In the genomic region with DNA sequence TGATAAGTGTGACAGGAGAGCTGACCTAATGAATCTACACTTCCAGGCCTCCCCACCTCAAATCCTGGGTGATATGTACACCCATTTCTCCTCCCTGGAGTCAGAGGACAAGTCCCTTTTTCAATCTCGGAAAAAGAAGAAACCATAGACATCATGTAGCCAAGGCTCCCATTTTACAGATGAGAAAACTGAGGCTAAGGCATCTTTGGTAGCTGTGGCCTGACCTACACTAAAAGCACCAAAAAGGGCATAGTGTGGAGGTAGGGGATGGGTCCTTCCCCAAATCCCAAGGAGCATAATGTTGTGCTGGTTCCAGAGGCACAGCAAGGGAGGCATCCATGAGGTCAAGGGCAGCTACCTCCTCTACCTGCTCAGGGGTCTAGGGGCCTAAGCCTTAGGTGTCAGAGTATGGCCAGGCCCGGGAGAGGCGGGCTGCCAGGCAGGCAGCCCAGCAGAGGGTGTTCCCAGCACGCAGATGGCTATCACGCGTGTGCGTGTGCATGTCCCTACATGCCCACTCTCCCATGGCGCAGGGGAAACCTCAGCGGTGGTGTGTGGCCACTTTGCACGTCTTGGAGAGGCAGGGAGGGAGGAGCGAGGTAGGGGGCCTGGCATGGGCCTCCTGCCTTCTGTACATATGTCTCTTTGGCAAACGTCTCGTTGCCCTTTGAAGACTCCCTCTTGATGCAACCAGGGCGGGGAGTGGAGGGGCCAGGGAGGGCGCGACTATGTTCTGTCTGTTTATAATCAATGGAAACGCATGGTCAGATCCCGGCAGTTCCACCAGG, we compare ENCODE assay signal across 1 cellular context.
TF ChIP-seq lines count a peak whose summit lies in the region.

No MANE protein-coding gene starts in this region.

TF ChIP-seq in HepG2, 621 proteins besides CTCF, POLR2A, EP300 and RAD21 (continues in another document):
- TF ChIP-seq, protein P1, sequence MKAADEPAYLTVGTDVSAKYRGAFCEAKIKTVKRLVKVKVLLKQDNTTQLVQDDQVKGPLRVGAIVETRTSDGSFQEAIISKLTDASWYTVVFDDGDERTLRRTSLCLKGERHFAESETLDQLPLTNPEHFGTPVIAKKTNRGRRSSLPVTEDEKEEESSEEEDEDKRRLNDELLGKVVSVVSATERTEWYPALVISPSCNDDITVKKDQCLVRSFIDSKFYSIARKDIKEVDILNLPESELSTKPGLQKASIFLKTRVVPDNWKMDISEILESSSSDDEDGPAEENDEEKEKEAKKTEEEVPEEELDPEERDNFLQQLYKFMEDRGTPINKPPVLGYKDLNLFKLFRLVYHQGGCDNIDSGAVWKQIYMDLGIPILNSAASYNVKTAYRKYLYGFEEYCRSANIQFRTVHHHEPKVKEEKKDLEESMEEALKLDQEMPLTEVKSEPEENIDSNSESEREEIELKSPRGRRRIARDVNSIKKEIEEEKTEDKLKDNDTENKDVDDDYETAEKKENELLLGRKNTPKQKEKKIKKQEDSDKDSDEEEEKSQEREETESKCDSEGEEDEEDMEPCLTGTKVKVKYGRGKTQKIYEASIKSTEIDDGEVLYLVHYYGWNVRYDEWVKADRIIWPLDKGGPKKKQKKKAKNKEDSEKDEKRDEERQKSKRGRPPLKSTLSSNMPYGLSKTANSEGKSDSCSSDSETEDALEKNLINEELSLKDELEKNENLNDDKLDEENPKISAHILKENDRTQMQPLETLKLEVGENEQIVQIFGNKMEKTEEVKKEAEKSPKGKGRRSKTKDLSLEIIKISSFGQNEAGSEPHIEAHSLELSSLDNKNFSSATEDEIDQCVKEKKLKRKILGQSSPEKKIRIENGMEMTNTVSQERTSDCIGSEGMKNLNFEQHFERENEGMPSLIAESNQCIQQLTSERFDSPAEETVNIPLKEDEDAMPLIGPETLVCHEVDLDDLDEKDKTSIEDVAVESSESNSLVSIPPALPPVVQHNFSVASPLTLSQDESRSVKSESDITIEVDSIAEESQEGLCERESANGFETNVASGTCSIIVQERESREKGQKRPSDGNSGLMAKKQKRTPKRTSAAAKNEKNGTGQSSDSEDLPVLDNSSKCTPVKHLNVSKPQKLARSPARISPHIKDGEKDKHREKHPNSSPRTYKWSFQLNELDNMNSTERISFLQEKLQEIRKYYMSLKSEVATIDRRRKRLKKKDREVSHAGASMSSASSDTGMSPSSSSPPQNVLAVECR (CRISPR knock-in tag; IDR thresholded peaks at IDR 0.05; ENCODE audit: borderline replicate concordance) = no peak
- TF ChIP-seq, protein P2, sequence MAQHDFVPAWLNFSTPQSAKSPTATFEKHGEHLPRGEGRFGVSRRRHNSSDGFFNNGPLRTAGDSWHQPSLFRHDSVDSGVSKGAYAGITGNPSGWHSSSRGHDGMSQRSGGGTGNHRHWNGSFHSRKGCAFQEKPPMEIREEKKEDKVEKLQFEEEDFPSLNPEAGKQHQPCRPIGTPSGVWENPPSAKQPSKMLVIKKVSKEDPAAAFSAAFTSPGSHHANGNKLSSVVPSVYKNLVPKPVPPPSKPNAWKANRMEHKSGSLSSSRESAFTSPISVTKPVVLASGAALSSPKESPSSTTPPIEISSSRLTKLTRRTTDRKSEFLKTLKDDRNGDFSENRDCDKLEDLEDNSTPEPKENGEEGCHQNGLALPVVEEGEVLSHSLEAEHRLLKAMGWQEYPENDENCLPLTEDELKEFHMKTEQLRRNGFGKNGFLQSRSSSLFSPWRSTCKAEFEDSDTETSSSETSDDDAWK (CRISPR knock-in tag; IDR thresholded peaks at IDR 0.05) = no peak
- TF ChIP-seq HMGA1 (CRISPR knock-in tag; conservative IDR thresholded peaks at IDR 0.05) (no peak), TP53 (CRISPR knock-in tag; conservative IDR thresholded peaks at IDR 0.05) (0 out of 2 replicates have a peak, but pooled peaks have one; percentile 38), ZNF883 (CRISPR knock-in tag; IDR thresholded peaks at IDR 0.05; ENCODE audit: not compliant biosample characterization) (no peak), ARNT2 (CRISPR knock-in tag; IDR thresholded peaks at IDR 0.05; ENCODE audit: low read depth) (no peak), SALL2 (CRISPR knock-in tag; IDR thresholded peaks at IDR 0.05) (no peak), ZNF30 (CRISPR knock-in tag; IDR thresholded peaks at IDR 0.05) (no peak), ZKSCAN5 (CRISPR knock-in tag; IDR thresholded peaks at IDR 0.05) (no peak), ZNF772 (CRISPR knock-in tag; IDR thresholded peaks at IDR 0.05) (peak; percentile 38; the same call in 1 of the 2 replicates), SP2 (CRISPR knock-in tag; IDR thresholded peaks at IDR 0.05) (no peak), STAG1 (CRISPR knock-in tag; IDR thresholded peaks at IDR 0.05) (no peak), ZNF446 (CRISPR knock-in tag; IDR thresholded peaks at IDR 0.05) (no peak), CHD4 (IDR thresholded peaks at IDR 0.05; ENCODE audit: borderline replicate concordance, low read length) (peak; percentile 97), SP5 (CRISPR knock-in tag; IDR thresholded peaks at IDR 0.05; ENCODE audit: borderline replicate concordance, low read depth) (0 out of 2 replicates have a peak, but pooled peaks have one; percentile 15), ZNF570 (CRISPR knock-in tag; IDR thresholded peaks at IDR 0.05; ENCODE audit: borderline replicate concordance) (no peak), AGO2 (optimal IDR thresholded peaks at IDR 0.05; ENCODE audit: low read depth, low read length) (peak; percentile 44), HOXD1 (CRISPR knock-in tag; IDR thresholded peaks at IDR 0.05) (no peak), HDAC6 (IDR thresholded peaks at IDR 0.05; ENCODE audit: low read depth, low read length) (no peak), ZMYM3 (CRISPR knock-in tag; IDR thresholded peaks at IDR 0.05) (peak; percentile 96), MTA1 (CRISPR knock-in tag; IDR thresholded peaks at IDR 0.05; ENCODE audit: borderline replicate concordance) (peak; percentile 40; the same call in 1 of the 2 replicates), SAP130 (CRISPR knock-in tag; IDR thresholded peaks at IDR 0.05; ENCODE audit: low read depth) (peak; percentile 19; the same call in 1 of the 2 replicates), KLF16 (CRISPR knock-in tag; IDR thresholded peaks at IDR 0.05) (no peak), ZNF709 (CRISPR knock-in tag; IDR thresholded peaks at IDR 0.05) (no peak), ADNP (CRISPR knock-in tag; IDR thresholded peaks at IDR 0.05) (peak; percentile 52; the same call in 1 of the 2 replicates), ZNF451 (CRISPR knock-in tag; IDR thresholded peaks at IDR 0.05) (no peak)
- TF ChIP-seq, protein P3, sequence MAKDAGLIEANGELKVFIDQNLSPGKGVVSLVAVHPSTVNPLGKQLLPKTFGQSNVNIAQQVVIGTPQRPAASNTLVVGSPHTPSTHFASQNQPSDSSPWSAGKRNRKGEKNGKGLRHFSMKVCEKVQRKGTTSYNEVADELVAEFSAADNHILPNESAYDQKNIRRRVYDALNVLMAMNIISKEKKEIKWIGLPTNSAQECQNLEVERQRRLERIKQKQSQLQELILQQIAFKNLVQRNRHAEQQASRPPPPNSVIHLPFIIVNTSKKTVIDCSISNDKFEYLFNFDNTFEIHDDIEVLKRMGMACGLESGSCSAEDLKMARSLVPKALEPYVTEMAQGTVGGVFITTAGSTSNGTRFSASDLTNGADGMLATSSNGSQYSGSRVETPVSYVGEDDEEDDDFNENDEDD (CRISPR knock-in tag; IDR thresholded peaks at IDR 0.05; ENCODE audit: borderline replicate concordance) = no peak
- TF ChIP-seq, protein P4, sequence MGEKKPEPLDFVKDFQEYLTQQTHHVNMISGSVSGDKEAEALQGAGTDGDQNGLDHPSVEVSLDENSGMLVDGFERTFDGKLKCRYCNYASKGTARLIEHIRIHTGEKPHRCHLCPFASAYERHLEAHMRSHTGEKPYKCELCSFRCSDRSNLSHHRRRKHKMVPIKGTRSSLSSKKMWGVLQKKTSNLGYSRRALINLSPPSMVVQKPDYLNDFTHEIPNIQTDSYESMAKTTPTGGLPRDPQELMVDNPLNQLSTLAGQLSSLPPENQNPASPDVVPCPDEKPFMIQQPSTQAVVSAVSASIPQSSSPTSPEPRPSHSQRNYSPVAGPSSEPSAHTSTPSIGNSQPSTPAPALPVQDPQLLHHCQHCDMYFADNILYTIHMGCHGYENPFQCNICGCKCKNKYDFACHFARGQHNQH (CRISPR knock-in tag; IDR thresholded peaks at IDR 0.05) = no peak
- TF ChIP-seq, protein P5, sequence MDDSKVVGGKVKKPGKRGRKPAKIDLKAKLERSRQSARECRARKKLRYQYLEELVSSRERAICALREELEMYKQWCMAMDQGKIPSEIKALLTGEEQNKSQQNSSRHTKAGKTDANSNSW (CRISPR knock-in tag; IDR thresholded peaks at IDR 0.05; ENCODE audit: borderline replicate concordance) = no peak
- TF ChIP-seq, protein P6, sequence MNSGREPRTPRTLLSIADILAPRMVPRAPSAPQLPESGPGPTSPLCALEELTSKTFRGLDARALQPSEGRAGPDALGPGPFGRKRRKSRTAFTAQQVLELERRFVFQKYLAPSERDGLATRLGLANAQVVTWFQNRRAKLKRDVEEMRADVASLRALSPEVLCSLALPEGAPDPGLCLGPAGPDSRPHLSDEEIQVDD (CRISPR knock-in tag; IDR thresholded peaks at IDR 0.05; ENCODE audit: borderline replicate concordance) = no peak
- TF ChIP-seq, protein P7, sequence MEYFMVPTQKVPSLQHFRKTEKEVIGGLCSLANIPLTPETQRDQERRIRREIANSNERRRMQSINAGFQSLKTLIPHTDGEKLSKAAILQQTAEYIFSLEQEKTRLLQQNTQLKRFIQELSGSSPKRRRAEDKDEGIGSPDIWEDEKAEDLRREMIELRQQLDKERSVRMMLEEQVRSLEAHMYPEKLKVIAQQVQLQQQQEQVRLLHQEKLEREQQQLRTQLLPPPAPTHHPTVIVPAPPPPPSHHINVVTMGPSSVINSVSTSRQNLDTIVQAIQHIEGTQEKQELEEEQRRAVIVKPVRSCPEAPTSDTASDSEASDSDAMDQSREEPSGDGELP (IDR thresholded peaks at IDR 0.05; ENCODE audit: borderline replicate concordance, low read depth) = no peak
- TF ChIP-seq, protein P8, sequence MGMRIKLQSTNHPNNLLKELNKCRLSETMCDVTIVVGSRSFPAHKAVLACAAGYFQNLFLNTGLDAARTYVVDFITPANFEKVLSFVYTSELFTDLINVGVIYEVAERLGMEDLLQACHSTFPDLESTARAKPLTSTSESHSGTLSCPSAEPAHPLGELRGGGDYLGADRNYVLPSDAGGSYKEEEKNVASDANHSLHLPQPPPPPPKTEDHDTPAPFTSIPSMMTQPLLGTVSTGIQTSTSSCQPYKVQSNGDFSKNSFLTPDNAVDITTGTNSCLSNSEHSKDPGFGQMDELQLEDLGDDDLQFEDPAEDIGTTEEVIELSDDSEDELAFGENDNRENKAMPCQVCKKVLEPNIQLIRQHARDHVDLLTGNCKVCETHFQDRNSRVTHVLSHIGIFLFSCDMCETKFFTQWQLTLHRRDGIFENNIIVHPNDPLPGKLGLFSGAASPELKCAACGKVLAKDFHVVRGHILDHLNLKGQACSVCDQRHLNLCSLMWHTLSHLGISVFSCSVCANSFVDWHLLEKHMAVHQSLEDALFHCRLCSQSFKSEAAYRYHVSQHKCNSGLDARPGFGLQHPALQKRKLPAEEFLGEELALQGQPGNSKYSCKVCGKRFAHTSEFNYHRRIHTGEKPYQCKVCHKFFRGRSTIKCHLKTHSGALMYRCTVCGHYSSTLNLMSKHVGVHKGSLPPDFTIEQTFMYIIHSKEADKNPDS (CRISPR knock-in tag; IDR thresholded peaks at IDR 0.05) = no peak
- TF ChIP-seq, protein P9, sequence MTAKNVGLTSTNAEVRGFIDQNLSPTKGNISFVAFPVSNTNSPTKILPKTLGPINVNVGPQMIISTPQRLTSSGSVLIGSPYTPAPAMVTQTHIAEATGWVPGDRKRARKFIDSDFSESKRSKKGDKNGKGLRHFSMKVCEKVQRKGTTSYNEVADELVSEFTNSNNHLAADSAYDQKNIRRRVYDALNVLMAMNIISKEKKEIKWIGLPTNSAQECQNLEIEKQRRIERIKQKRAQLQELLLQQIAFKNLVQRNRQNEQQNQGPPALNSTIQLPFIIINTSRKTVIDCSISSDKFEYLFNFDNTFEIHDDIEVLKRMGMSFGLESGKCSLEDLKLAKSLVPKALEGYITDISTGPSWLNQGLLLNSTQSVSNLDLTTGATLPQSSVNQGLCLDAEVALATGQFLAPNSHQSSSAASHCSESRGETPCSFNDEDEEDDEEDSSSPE (CRISPR knock-in tag; IDR thresholded peaks at IDR 0.05) = no peak
- TF ChIP-seq, protein P10, sequence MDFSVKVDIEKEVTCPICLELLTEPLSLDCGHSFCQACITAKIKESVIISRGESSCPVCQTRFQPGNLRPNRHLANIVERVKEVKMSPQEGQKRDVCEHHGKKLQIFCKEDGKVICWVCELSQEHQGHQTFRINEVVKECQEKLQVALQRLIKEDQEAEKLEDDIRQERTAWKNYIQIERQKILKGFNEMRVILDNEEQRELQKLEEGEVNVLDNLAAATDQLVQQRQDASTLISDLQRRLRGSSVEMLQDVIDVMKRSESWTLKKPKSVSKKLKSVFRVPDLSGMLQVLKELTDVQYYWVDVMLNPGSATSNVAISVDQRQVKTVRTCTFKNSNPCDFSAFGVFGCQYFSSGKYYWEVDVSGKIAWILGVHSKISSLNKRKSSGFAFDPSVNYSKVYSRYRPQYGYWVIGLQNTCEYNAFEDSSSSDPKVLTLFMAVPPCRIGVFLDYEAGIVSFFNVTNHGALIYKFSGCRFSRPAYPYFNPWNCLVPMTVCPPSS (IDR thresholded peaks at IDR 0.05) = no peak
- TF ChIP-seq, protein P11, sequence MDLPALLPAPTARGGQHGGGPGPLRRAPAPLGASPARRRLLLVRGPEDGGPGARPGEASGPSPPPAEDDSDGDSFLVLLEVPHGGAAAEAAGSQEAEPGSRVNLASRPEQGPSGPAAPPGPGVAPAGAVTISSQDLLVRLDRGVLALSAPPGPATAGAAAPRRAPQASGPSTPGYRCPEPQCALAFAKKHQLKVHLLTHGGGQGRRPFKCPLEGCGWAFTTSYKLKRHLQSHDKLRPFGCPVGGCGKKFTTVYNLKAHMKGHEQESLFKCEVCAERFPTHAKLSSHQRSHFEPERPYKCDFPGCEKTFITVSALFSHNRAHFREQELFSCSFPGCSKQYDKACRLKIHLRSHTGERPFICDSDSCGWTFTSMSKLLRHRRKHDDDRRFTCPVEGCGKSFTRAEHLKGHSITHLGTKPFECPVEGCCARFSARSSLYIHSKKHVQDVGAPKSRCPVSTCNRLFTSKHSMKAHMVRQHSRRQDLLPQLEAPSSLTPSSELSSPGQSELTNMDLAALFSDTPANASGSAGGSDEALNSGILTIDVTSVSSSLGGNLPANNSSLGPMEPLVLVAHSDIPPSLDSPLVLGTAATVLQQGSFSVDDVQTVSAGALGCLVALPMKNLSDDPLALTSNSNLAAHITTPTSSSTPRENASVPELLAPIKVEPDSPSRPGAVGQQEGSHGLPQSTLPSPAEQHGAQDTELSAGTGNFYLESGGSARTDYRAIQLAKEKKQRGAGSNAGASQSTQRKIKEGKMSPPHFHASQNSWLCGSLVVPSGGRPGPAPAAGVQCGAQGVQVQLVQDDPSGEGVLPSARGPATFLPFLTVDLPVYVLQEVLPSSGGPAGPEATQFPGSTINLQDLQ (CRISPR knock-in tag; IDR thresholded peaks at IDR 0.05) = no peak
